3 cellular contexts compared by ENCODE assay signal in genomic region chr6:102764317-102764716, GRCh38.
"Had no signal": no experiment of that assay in that cellular context is flagged by ENCODE, and none has a peak within 500 bp of the region (broad histone marks: within the 10 kb centered on the region; RNA-seq: fewer than 3 reads in every experiment).

No MANE protein-coding gene starts in this region.

- ATAC-seq: GM12878 had no signal

- H3K4me3 ChIP-seq: GM12878 had no signal

- DNase-seq: GDM1, GF-D8 had no signal
